21 cellular contexts compared by ENCODE assay signal in the genomic region with DNA sequence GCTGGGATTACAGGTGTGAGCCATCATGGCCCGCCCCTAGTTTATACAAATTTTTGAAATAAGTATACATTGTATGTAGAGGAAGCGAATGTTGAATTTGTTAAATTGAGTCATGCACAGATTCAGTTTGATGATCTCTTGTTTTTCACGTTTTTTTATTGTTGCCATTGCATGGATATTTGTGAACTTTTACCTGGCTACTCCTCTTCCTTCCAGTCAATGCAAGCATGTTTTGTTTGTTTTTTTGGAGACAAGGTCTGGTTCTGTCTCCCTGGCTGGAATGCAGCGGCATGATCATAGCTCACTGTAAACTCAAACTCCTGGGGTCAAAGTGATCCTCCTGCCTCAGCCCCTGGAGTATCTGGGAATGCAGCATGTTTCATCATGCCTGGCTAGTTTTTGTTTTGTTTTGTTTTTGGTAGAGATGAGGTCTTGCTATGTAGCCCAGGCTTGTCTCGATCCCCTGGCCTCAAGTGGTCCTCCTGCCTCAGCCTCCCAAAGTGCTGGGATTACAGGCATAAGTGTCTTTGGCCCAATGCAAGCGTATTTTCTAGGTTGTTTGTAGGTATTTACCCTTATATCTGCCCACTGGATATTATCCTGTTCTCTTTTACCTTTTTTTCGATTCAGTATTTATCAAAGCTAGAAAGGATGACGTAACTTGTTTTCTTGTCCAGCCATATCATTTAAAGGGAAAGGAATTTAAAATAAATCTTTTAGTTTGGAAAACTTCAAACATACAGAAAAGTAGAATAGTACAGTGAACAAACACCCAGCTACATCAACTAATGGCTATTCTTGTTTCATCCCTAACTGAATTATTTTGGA. TPM values are rescaled to one million over a fixed set of nuclear protein-coding genes. Genes with fewer than 3 reads are reported as not detected.
DNase-seq lines count a peak whose midpoint lies in the region; ATAC-seq, FAIRE-seq and TF ChIP-seq lines count a peak whose summit lies in the region.
"Had no signal": no experiment of that assay in that cellular context is flagged by ENCODE, and none has a peak within 500 bp of the region (broad histone marks: within the 10 kb centered on the region; RNA-seq: fewer than 3 reads in every experiment).

No MANE protein-coding gene starts in this region.

- no peak overlapping the region for H3K23ac ChIP-seq in mesenchymal stem cell (ENCODE audit: low read length in 2 of 2)

- no peak overlapping the region for H3K4ac ChIP-seq in mesenchymal stem cell (ENCODE audit: low read depth in 1 of 2, low read length in 2 of 2)

- no peak overlapping the region for H2BK12ac ChIP-seq in mesenchymal stem cell (ENCODE audit: low read length in 2 of 2)

- no peaks in the 10 kb centered on the region for H3K9me3 Mint-ChIP-seq in activated naive CD4-positive, alpha-beta T cell treated with anti-CD3 and anti-CD28 coated beads for 36 hours
- H3K9me3 Mint-ChIP-seq: natural killer cell had no signal

- intact Hi-C loops in activated naive CD4-positive, alpha-beta T cell treated with anti-CD3 and anti-CD28 coated beads for 36 hours (cut with micrococcal nuclease), result loop anchor here (1.0 kb wide), 1 partner anchor 8 kb away; no protein-coding TSS in a partner anchor

- peaks cover 3% of the 10 kb centered on the region for H3K36me3 Mint-ChIP-seq in activated naive CD4-positive, alpha-beta T cell treated with anti-CD3 and anti-CD28 coated beads for 36 hours (ENCODE audit: low read depth)
- H3K36me3 Mint-ChIP-seq: natural killer cell had no signal

- WGBS in A549 (ENCODE audit: missing lambda C conversion rate), result 63% methylated on average over 8 of the region's 8 CpGs
- WGBS in mesenchymal stem cell, result 95% methylated on average over 5 of the region's 8 CpGs

- H2BK15ac ChIP-seq in mesenchymal stem cell (ENCODE audit: low read depth, poor library complexity, severe bottlenecking), result no peak overlapping the region

- no peak overlapping the region for H2AK5ac ChIP-seq in mesenchymal stem cell (ENCODE audit: low read length, severe bottlenecking)

- no peak overlapping the region for H3K9ac ChIP-seq in mesenchymal stem cell (ENCODE audit: low read length)

- peaks cover 4% of the 10 kb centered on the region for H3K79me1 ChIP-seq in mesenchymal stem cell (replicated peaks; ENCODE audit: low read length, poor library complexity, severe bottlenecking)

- H4K91ac ChIP-seq in mesenchymal stem cell (ENCODE audit: low read length), result no peak overlapping the region

- H3K4me2 ChIP-seq in A549 (peak overlapping the region; percentile 36), mesenchymal stem cell (ENCODE audit: low read length, poor library complexity, severe bottlenecking) (no peak overlapping the region)

- no peak overlapping the region for H4K8ac ChIP-seq in mesenchymal stem cell (ENCODE audit: low read length)

- H3K36me3 ChIP-seq in mesenchymal stem cell (ENCODE audit: control insufficient read depth in 1 of 2, insufficient read depth in 2 of 2, low read depth in 1 of 2, low read length in 2 of 2), result peaks cover 3% of the 10 kb centered on the region in 2 experiments
- H3K36me3 ChIP-seq: heart right ventricle, SJCRH30, stomach, uterus had no signal

- no peak overlapping the region for H3K4me3 Mint-ChIP-seq in activated naive CD4-positive, alpha-beta T cell treated with anti-CD3 and anti-CD28 coated beads for 36 hours
- H3K4me3 Mint-ChIP-seq: brain, natural killer cell had no signal

- H2BK5ac ChIP-seq in mesenchymal stem cell (ENCODE audit: low read depth, low read length, poor library complexity, severe bottlenecking), result no peak overlapping the region

- H3K27me3 ChIP-seq in mesenchymal stem cell (ENCODE audit: control insufficient read depth in 1 of 2, insufficient read depth in 1 of 2, low read length in 2 of 2), result no peaks in the 10 kb centered on the region
- H3K27me3 ChIP-seq: heart right ventricle, SJCRH30, stomach, uterus had no signal

- H3K4me3 ChIP-seq in A549 (no peak overlapping the region), mesenchymal stem cell (ENCODE audit: insufficient read depth in 1 of 2, low read depth in 1 of 2, low read length in 2 of 2) (no peak overlapping the region)
- H3K4me3 ChIP-seq: GM12878, heart right ventricle, SJCRH30, stomach, uterus had no signal

- H3K27ac ChIP-seq in A549 (peak overlapping the region; percentile 16 to 37; a peak in 3 of 6 replicates), mesenchymal stem cell (ENCODE audit: low read length, poor library complexity, severe bottlenecking) (peak overlapping the region; percentile 4)
- H3K27ac ChIP-seq: heart right ventricle, SJCRH30, stomach, uterus had no signal

- no peak for TF ChIP-seq POLR2A in A549 (IDR thresholded peaks at IDR 0.05; ENCODE audit: low read length)

- TF ChIP-seq EP300 in A549 (IDR thresholded peaks at IDR 0.05), result no peak

- H2BK120ac ChIP-seq in mesenchymal stem cell (ENCODE audit: low read depth, low read length), result no peak overlapping the region

- ATAC-seq in A549 (peak in 1 of 2 experiments; percentile 61; a peak in 3 of 6 replicates), GM19328 (IDR thresholded peaks at IDR 0.05; ENCODE audit: unreplicated experiment) (no peak), GM19324 (IDR thresholded peaks at IDR 0.05; ENCODE audit: low FRiP score, unreplicated experiment) (no peak)
- ATAC-seq: GM12878, heart right ventricle, natural killer cell had no signal

- no peak overlapping the region for H3K14ac ChIP-seq in mesenchymal stem cell (ENCODE audit: low read length in 2 of 2)

- H3K18ac ChIP-seq in mesenchymal stem cell (ENCODE audit: low read depth in 1 of 2, low read length in 2 of 2), result no peak overlapping the region

- H2AFZ ChIP-seq in mesenchymal stem cell (ENCODE audit: low read depth, low read length), result no peak overlapping the region

- CTCF ChIA-PET in A549 (lab: Yijun Ruan, JAX), result no interaction called here
- CTCF ChIA-PET in activated naive CD4-positive, alpha-beta T cell treated with anti-CD3 and anti-CD28 coated beads for 36 hours (lab: Charles Lee), result interaction anchor here (0.5 to 1.0 kb wide), 3 partner anchors 48 to 1364 kb away, joined by 3 read pairs; no protein-coding TSS in a partner anchor

- TF ChIP-seq RAD21 in A549 (conservative IDR thresholded peaks at IDR 0.05 in 1 of 2, IDR thresholded peaks at IDR 0.05 in 1 of 2), result no peak

- no peak for TF ChIP-seq CTCF in A549 (IDR thresholded peaks at IDR 0.05)

- H3K27ac Mint-ChIP-seq in activated naive CD4-positive, alpha-beta T cell treated with anti-CD3 and anti-CD28 coated beads for 36 hours, result no peak overlapping the region

- H3K27me3 Mint-ChIP-seq in activated naive CD4-positive, alpha-beta T cell treated with anti-CD3 and anti-CD28 coated beads for 36 hours (ENCODE audit: low read depth), result no peaks in the 10 kb centered on the region
- H3K27me3 Mint-ChIP-seq: brain had no signal

- FAIRE-seq in A549 (lab: Jason Lieb, UNC), result no peak
- FAIRE-seq in HTR-8/SVneo (lab: Jason Lieb, UNC), result peak; percentile 54
- FAIRE-seq in endometrium (lab: Jason Lieb, UNC), result peak; percentile 73
- FAIRE-seq: GM12878 had no signal

- POLR2A ChIA-PET in A549 (lab: Yijun Ruan, JAX), result no interaction called here

- H3K4me1 ChIP-seq in A549 (peaks cover 41% of the 10 kb centered on the region), mesenchymal stem cell (ENCODE audit: control insufficient read depth, insufficient read depth, low read depth, low read length) (peaks cover 13% of the 10 kb centered on the region)
- H3K4me1 ChIP-seq: SJCRH30, uterus had no signal

- DNase-seq in A549 (ENCODE audit: low read depth in 1 of 2, low spot score in 1 of 2) (peak in 1 of 2 experiments; percentile 40), HTR-8/SVneo (ENCODE audit: insufficient read length, low spot score) (no peak), mesenchymal stem cell (no peak), NCI-H82 treated with DMSO at 0.1 percent for 48 hours (lab: John Stamatoyannopoulos, UW; ENCODE audit: unreplicated experiment) (no peak)
- DNase-seq in activated naive CD4-positive, alpha-beta T cell treated with anti-CD3 and anti-CD28 coated beads for 36 hours, result no peak
- DNase-seq: activated CD4-positive, CD25-positive, alpha-beta regulatory T cell treated with anti-CD3 and anti-CD28 coated beads, Interleukin-2, amount 50 U/mL, for 72 hours; activated gamma-delta T cell treated with Interleukin-2 at 50 U/mL for 16 hours; HCEC 1CT; heart right ventricle; MM.1S; natural killer cell; NCI-H1930; SJCRH30; stimulated activated CD4-positive, alpha-beta T cell treated with anti-CD3 and anti-CD28 coated beads, Interleukin-15, amount 100 ng/mL, for 24 hours; stomach; uterus had no signal

- H3K4me1 Mint-ChIP-seq in activated naive CD4-positive, alpha-beta T cell treated with anti-CD3 and anti-CD28 coated beads for 36 hours (ENCODE audit: low read depth), result peaks cover 68% of the 10 kb centered on the region

- H3K9me3 ChIP-seq in A549 (no peaks in the 10 kb centered on the region), mesenchymal stem cell (ENCODE audit: control insufficient read depth, low read length) (no peaks in the 10 kb centered on the region)
- H3K9me3 ChIP-seq: heart right ventricle, SJCRH30, stomach, uterus had no signal

TF ChIP-seq in A549, 52 proteins besides CTCF, POLR2A, EP300 and RAD21 (continues in another document):
- no peak for TF ChIP-seq CBX2 (IDR thresholded peaks at IDR 0.05; ENCODE audit: borderline replicate concordance, low read depth)

RNA-seq across cellular contexts. Expression of a gene that starts 11.0 kb away (rescaled TPM):
- polyA plus RNA-seq in A549 (2011; rRNA removed) (17.6 TPM in 2 replicates), A549 (2017; fragmentation: RNase III; extraction: RNeasy Plus Mini Kit Qiagen cat#74134 plus additional on column Dnase treatment) (4.8 to 6.9 TPM (median 6.4 TPM) in 3 replicates)
- polyA plus RNA-seq in A549 (2012; cell fraction: cytosol; rRNA removed), result 2.2 and 6.9 TPM in 2 replicates
- polyA plus RNA-seq in A549 (2012; cell fraction: nucleus; rRNA removed), result 1.3 and 2.9 TPM in 2 replicates
- 35.5 and 41.7 TPM in 2 replicates for polyA minus RNA-seq in A549 (2011; rRNA and poly(A)+ RNA removed)
- polyA plus RNA-seq in mesenchymal stem cell (2013, experiment 1 of 2), result 8.9 TPM
- 9.6 TPM for polyA plus RNA-seq in mesenchymal stem cell (2013, experiment 2 of 2)
- 10 to 100 TPM; 18.1 to 22.9 TPM for total RNA-seq in activated naive CD4-positive, alpha-beta T cell treated with anti-CD3 and anti-CD28 coated beads for 36 hours
